Comparison of ENCODE assay signal across 21 cellular contexts in the genomic region with DNA sequence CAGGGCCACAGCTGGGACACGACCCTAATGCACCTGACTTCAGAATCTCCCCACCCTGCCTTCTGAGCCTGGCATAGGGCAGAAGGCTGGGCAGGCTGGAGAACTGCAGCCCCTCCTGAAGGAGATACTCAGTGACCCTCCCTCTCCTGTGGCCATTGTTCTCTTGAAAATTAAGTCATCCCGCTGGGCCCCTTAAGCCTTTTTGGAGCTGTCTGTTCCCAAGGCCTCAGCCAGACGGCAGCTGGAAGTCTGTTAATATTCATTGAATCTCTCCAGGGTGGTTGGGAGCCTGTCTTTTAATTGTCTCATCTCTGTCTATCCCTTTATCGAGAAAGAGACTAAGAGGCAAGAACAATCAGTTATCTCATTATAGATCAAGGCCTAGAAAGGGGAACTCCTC.
"Had no signal": no experiment of that assay in that cellular context is flagged by ENCODE, and none has a peak within 500 bp of the region (broad histone marks: within the 10 kb centered on the region; RNA-seq: fewer than 3 reads in every experiment).

No MANE protein-coding gene starts in this region.

- H3K27ac Mint-ChIP-seq: activated naive CD4-positive, alpha-beta T cell treated with anti-CD3 and anti-CD28 coated beads, Interleukin-2, amount 50 U/mL, for 24 hours; activated T-cell treated with anti-CD3 and anti-CD28 coated beads, Interleukin-2, amount 50 U/mL, for 72 hours; nephron progenitor cell; stimulated activated naive CD8-positive, alpha-beta T cell treated with anti-CD3 and anti-CD28 coated beads, Interleukin-15, amount 100 ng/mL, for 72 hours had no signal

- H3K27me3 Mint-ChIP-seq: activated naive CD4-positive, alpha-beta T cell treated with anti-CD3 and anti-CD28 coated beads, Interleukin-2, amount 50 U/mL, for 24 hours had no signal

- H3K4me3 Mint-ChIP-seq: activated naive CD4-positive, alpha-beta T cell treated with anti-CD3 and anti-CD28 coated beads, Interleukin-2, amount 50 U/mL, for 24 hours; activated T-cell treated with anti-CD3 and anti-CD28 coated beads, Interleukin-2, amount 50 U/mL, for 72 hours; nephron progenitor cell; stimulated activated naive CD8-positive, alpha-beta T cell treated with anti-CD3 and anti-CD28 coated beads, Interleukin-15, amount 100 ng/mL, for 72 hours had no signal

- ATAC-seq: activated T-cell treated with anti-CD3 and anti-CD28 coated beads, Interleukin-2, amount 50 U/mL, for 72 hours; left colon; right cardiac atrium; stimulated activated naive CD8-positive, alpha-beta T cell treated with anti-CD3 and anti-CD28 coated beads, Interleukin-15, amount 100 ng/mL, for 72 hours had no signal

- H3K36me3 ChIP-seq: adrenal gland, esophagus muscularis mucosa, prostate gland, suprapubic skin, vagina had no signal

- H3K9me3 ChIP-seq: adrenal gland, esophagus muscularis mucosa, prostate gland, suprapubic skin, vagina had no signal

- H3K27me3 ChIP-seq: adrenal gland, vagina had no signal

- DNase-seq: activated CD4-positive, alpha-beta T cell treated with anti-CD3 and anti-CD28 coated beads, Interleukin-2, amount 50 U/mL, for 4 hours; activated effector memory CD4-positive, alpha-beta T cell treated with anti-CD3 and anti-CD28 coated beads, Interleukin-2, amount 50 U/mL, for 16 hours; activated T-cell treated with anti-CD3 and anti-CD28 coated beads, Interleukin-2, amount 50 U/mL, for 72 hours; adrenal gland; cerebellar nuclear complex; cortex of kidney; effector CD4-positive, alpha-beta T cell; islet precursor cell; left colon; midbrain; nephron progenitor cell; right cardiac atrium; stimulated activated naive CD8-positive, alpha-beta T cell treated with anti-CD3 and anti-CD28 coated beads, Interleukin-15, amount 100 ng/mL, for 72 hours; T-helper 2 cell; trophoblast cell had no signal

- H3K9me3 Mint-ChIP-seq: activated naive CD4-positive, alpha-beta T cell treated with anti-CD3 and anti-CD28 coated beads, Interleukin-2, amount 50 U/mL, for 24 hours; activated T-cell treated with anti-CD3 and anti-CD28 coated beads, Interleukin-2, amount 50 U/mL, for 72 hours; nephron progenitor cell; stimulated activated naive CD8-positive, alpha-beta T cell treated with anti-CD3 and anti-CD28 coated beads, Interleukin-15, amount 100 ng/mL, for 72 hours had no signal

- H3K4me1 ChIP-seq: adrenal gland, esophagus muscularis mucosa, prostate gland, suprapubic skin, vagina had no signal

- H3K4me1 Mint-ChIP-seq: activated naive CD4-positive, alpha-beta T cell treated with anti-CD3 and anti-CD28 coated beads, Interleukin-2, amount 50 U/mL, for 24 hours; stimulated activated naive CD8-positive, alpha-beta T cell treated with anti-CD3 and anti-CD28 coated beads, Interleukin-15, amount 100 ng/mL, for 72 hours had no signal

- H3K36me3 Mint-ChIP-seq: activated naive CD4-positive, alpha-beta T cell treated with anti-CD3 and anti-CD28 coated beads, Interleukin-2, amount 50 U/mL, for 24 hours had no signal

- H3K27ac ChIP-seq: adrenal gland, esophagus muscularis mucosa, prostate gland, suprapubic skin, vagina, VCaP had no signal

- H3K4me3 ChIP-seq: adrenal gland, esophagus muscularis mucosa, prostate gland, suprapubic skin, vagina had no signal
